Comparison of ENCODE assay signal across 1 cellular context in genomic region chr10:23310443-23310842, GRCh38.
TF ChIP-seq lines count a peak whose summit lies in the region.

No MANE protein-coding gene starts in this region.

TF ChIP-seq in IMR-90, 13 proteins besides CTCF, POLR2A, EP300 and RAD21:
- TF ChIP-seq MAZ (IDR thresholded peaks at IDR 0.05; ENCODE audit: borderline replicate concordance, low read depth, low read length) (no peak), RFX5 (IDR thresholded peaks at IDR 0.05; ENCODE audit: low read depth, low read length) (no peak)
